ENCODE assay signal across 29 cellular contexts in genomic region chr1:54136963-54137531, GRCh38. TPM values are rescaled to one million over a fixed set of nuclear protein-coding genes. Genes with fewer than 3 reads are reported as not detected.
DNase-seq lines count a peak whose midpoint lies in the region; ATAC-seq and TF ChIP-seq lines count a peak whose summit lies in the region.
"Had no signal": no experiment of that assay in that cellular context is flagged by ENCODE, and none has a peak within 500 bp of the region (broad histone marks: within the 10 kb centered on the region; RNA-seq: fewer than 3 reads in every experiment).

No MANE protein-coding gene starts in this region.

- no peak overlapping the region for H3K4me3 ChIP-seq in NT2/D1 (ENCODE audit: insufficient read length, low read depth)
- H3K4me3 ChIP-seq: BLaER1 treated with 17β-estradiol and CSF1 and Interleukin-3, amounts not matched to agents 10 nM and 100 nM; esophagus squamous epithelium; heart left ventricle; left ventricle myocardium inferior; ovary; thoracic aorta had no signal

- H3K4me1 ChIP-seq in NT2/D1 (ENCODE audit: insufficient read depth, insufficient read length), result peaks cover 25% of the 10 kb centered on the region
- H3K4me1 ChIP-seq: BLaER1 treated with 17β-estradiol and CSF1 and Interleukin-3, amounts not matched to agents 10 nM and 100 nM; esophagus squamous epithelium; foreskin keratinocyte; left ventricle myocardium inferior had no signal

- no peaks in the 10 kb centered on the region for H3K9me3 ChIP-seq in NT2/D1 (ENCODE audit: insufficient read depth, low read length)
- no peaks in the 10 kb centered on the region for H3K9me3 ChIP-seq in T-helper 17 cell (ENCODE audit: control insufficient read depth, low read length, poor library complexity, severe bottlenecking)
- H3K9me3 ChIP-seq: esophagus squamous epithelium, heart left ventricle, left ventricle myocardium inferior, ovary, thoracic aorta had no signal

- no peaks in the 10 kb centered on the region for H3K27me3 ChIP-seq in NT2/D1 (ENCODE audit: insufficient read depth, insufficient read length)
- H3K27me3 ChIP-seq: BLaER1 treated with 17β-estradiol and CSF1 and Interleukin-3, amounts not matched to agents 10 nM and 100 nM; esophagus squamous epithelium; heart left ventricle; ovary had no signal

- no peak for DNase-seq in NT2/D1 (ENCODE audit: low read depth, low spot score)
- DNase-seq in chondrocyte (ENCODE audit: low spot score), result no peak
- no peak for DNase-seq in nephron progenitor cell
- DNase-seq in type B pancreatic cell (ENCODE audit: extremely low spot score, unreplicated experiment), result no peak
- no peak for DNase-seq in NCI-H524 treated with DMSO at 0.1 percent for 48 hours (lab: John Stamatoyannopoulos, UW)
- no peak for DNase-seq in T-helper 17 cell
- DNase-seq: activated CD4-positive, CD25-positive, alpha-beta regulatory T cell; activated gamma-delta T cell; activated T-cell treated with anti-CD3 and anti-CD28 coated beads, Interleukin-2, amount 50 U/mL, for 4 hours; central memory CD4-positive, alpha-beta T cell; DMS153; esophagus squamous epithelium; foreskin keratinocyte; heart left ventricle; left ventricle myocardium inferior; naive thymus-derived CD4-positive, alpha-beta T cell; NCI-H1436; NCI-H345; SHP77 treated with DMSO at 0.1 percent for 48 hours; stimulated activated CD4-positive, alpha-beta T cell treated with anti-CD3 and anti-CD28 coated beads, Interleukin-2, amount 100 ng/mL, for 24 hours; T-helper 1 cell had no signal

- peak overlapping the region; percentile 93 for H3K27ac Mint-ChIP-seq in chondrocyte (ENCODE audit: unreplicated experiment)
- peak overlapping the region; percentile 85 for H3K27ac Mint-ChIP-seq in nephron progenitor cell
- peak overlapping the region; percentile 77 for H3K27ac Mint-ChIP-seq in type B pancreatic cell
- H3K27ac Mint-ChIP-seq in T-helper 17 cell, result no peak overlapping the region
- H3K27ac Mint-ChIP-seq: dendritic cell treated with granulocyte-macrophage colony-stimulating factor and Interleukin-4, amounts not matched to agents 40 ng/mL and 50 ng/mL, for 4 days; stimulated activated naive CD8-positive, alpha-beta T cell treated with anti-CD3 and anti-CD28 coated beads, Interleukin-15, Interleukin-2, amounts not matched to agents 100 ng/mL and 50 ng/mL, for 24 hours had no signal

- no peak for ATAC-seq in GM21367 (IDR thresholded peaks at IDR 0.05; ENCODE audit: unreplicated experiment)
- ATAC-seq in T-helper 17 cell, result no peak
- ATAC-seq: activated T-cell treated with anti-CD3 and anti-CD28 coated beads, Interleukin-2, amount 50 U/mL, for 4 hours; foreskin keratinocyte; naive thymus-derived CD4-positive, alpha-beta T cell had no signal

- H3K27me3 Mint-ChIP-seq in chondrocyte (ENCODE audit: low read depth), result no peaks in the 10 kb centered on the region
- H3K27me3 Mint-ChIP-seq in nephron progenitor cell (ENCODE audit: low read depth, poor library complexity), result peaks cover 19% of the 10 kb centered on the region
- H3K27me3 Mint-ChIP-seq in type B pancreatic cell, result no peaks in the 10 kb centered on the region
- H3K27me3 Mint-ChIP-seq in T-helper 17 cell, result peaks cover 9% of the 10 kb centered on the region
- H3K27me3 Mint-ChIP-seq: dendritic cell treated with granulocyte-macrophage colony-stimulating factor and Interleukin-4, amounts not matched to agents 40 ng/mL and 50 ng/mL, for 4 days; stimulated activated naive CD8-positive, alpha-beta T cell treated with anti-CD3 and anti-CD28 coated beads, Interleukin-15, Interleukin-2, amounts not matched to agents 100 ng/mL and 50 ng/mL, for 24 hours had no signal

- H3K36me3 ChIP-seq in NT2/D1 (ENCODE audit: insufficient read depth, insufficient read length, low read length), result no peaks in the 10 kb centered on the region
- H3K36me3 ChIP-seq: BLaER1 treated with 17β-estradiol and CSF1 and Interleukin-3, amounts not matched to agents 10 nM and 100 nM; esophagus squamous epithelium; heart left ventricle; left ventricle myocardium inferior; ovary; thoracic aorta had no signal

- H3K36me3 Mint-ChIP-seq in chondrocyte (ENCODE audit: low read depth) (no peaks in the 10 kb centered on the region), nephron progenitor cell (ENCODE audit: low read depth) (no peaks in the 10 kb centered on the region), type B pancreatic cell (no peaks in the 10 kb centered on the region), T-helper 17 cell (ENCODE audit: low read depth) (no peaks in the 10 kb centered on the region)
- H3K36me3 Mint-ChIP-seq: naive thymus-derived CD4-positive, alpha-beta T cell had no signal

- peak overlapping the region; percentile 24 for H3K4me3 Mint-ChIP-seq in chondrocyte (ENCODE audit: unreplicated experiment)
- H3K4me3 Mint-ChIP-seq in nephron progenitor cell, result peak overlapping the region; percentile 16
- H3K4me3 Mint-ChIP-seq in type B pancreatic cell, result peak overlapping the region; percentile 23
- no peak overlapping the region for H3K4me3 Mint-ChIP-seq in T-helper 17 cell
- H3K4me3 Mint-ChIP-seq: activated T-cell treated with anti-CD3 and anti-CD28 coated beads, Interleukin-2, amount 50 U/mL, for 4 hours; dendritic cell treated with granulocyte-macrophage colony-stimulating factor and Interleukin-4, amounts not matched to agents 40 ng/mL and 50 ng/mL, for 4 days; naive thymus-derived CD4-positive, alpha-beta T cell; stimulated activated naive CD8-positive, alpha-beta T cell treated with anti-CD3 and anti-CD28 coated beads, Interleukin-15, Interleukin-2, amounts not matched to agents 100 ng/mL and 50 ng/mL, for 24 hours had no signal

- H3K9me3 Mint-ChIP-seq in chondrocyte (ENCODE audit: low read depth) (peaks cover 3% of the 10 kb centered on the region), nephron progenitor cell (no peaks in the 10 kb centered on the region), type B pancreatic cell (no peaks in the 10 kb centered on the region)
- H3K9me3 Mint-ChIP-seq: activated T-cell treated with anti-CD3 and anti-CD28 coated beads, Interleukin-2, amount 50 U/mL, for 4 hours; dendritic cell treated with granulocyte-macrophage colony-stimulating factor and Interleukin-4, amounts not matched to agents 40 ng/mL and 50 ng/mL, for 4 days; naive thymus-derived CD4-positive, alpha-beta T cell; stimulated activated naive CD8-positive, alpha-beta T cell treated with anti-CD3 and anti-CD28 coated beads, Interleukin-15, Interleukin-2, amounts not matched to agents 100 ng/mL and 50 ng/mL, for 24 hours had no signal

- H3K4me1 Mint-ChIP-seq in chondrocyte (ENCODE audit: low read depth) (peaks cover 44% of the 10 kb centered on the region), nephron progenitor cell (peaks cover 54% of the 10 kb centered on the region), type B pancreatic cell (ENCODE audit: unreplicated experiment) (peaks cover 21% of the 10 kb centered on the region), T-helper 17 cell (peaks cover 3% of the 10 kb centered on the region)
- H3K4me1 Mint-ChIP-seq: naive thymus-derived CD4-positive, alpha-beta T cell had no signal

- no peak for TF ChIP-seq CTCF in chondrocyte (IDR thresholded peaks at IDR 0.05)
- TF ChIP-seq CTCF in nephron progenitor cell (IDR thresholded peaks at IDR 0.05), result no peak
- TF ChIP-seq CTCF in type B pancreatic cell (conservative IDR thresholded peaks at IDR 0.05), result no peak

- H3K9ac ChIP-seq in NT2/D1 (ENCODE audit: insufficient read length, low read depth), result peak overlapping the region; percentile 45
- H3K9ac ChIP-seq: BLaER1 treated with 17β-estradiol and CSF1 and Interleukin-3, amounts not matched to agents 10 nM and 100 nM had no signal

RNA-seq across cellular contexts. Expression of gene CDCP2, which starts 15.8 kb away (rescaled TPM):
- total RNA-seq in chondrocyte (not detected in 3 replicates), type B pancreatic cell (ENCODE audit: low replicate concordance) (not detected in 2 replicates), T-helper 17 cell (not detected)
- total RNA-seq: activated T-cell treated with anti-CD3 and anti-CD28 coated beads, Interleukin-2, amount 50 U/mL, for 4 hours; foreskin keratinocyte; left ventricle myocardium inferior; LHCN-M2; renal cortical epithelial cell; thoracic aorta had no signal
